Comparison of ENCODE assay signal across 8 cellular contexts in the genomic region with DNA sequence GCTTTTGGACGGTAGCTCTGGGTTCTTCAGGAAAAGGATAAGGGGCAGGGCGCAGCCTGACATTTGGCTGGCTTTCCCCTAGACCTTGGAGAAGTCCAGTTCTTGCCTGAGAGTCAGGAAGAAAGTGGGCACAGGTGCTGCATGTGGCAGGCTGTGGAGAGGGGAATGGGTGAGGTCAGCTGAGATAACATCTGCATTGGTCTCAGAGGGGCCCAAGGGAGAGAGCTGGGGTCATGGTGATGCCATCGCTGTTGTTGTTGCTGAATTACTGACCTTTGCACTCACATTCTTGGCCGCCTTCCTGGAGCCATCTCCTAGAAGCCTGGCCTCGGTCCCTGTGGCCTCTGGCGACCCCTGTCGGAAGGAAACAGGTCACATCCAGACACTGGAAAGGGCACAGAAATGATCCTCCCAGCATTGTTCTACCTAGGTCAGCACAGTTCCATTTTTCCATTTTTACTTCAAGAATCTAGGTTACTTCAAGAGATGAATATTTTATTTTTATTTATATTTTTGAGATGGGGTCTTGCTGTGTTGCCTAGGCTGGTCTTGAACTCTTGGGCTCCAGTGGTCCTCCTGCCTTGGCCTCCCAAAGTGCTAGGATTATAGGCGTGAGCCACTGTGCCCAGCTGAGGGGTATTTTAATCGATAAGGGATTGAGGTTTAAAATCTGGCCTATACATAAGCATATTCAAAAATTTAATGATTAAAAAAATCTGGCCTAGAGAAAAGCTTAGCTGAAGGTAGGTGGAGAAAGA. TPM values are rescaled to one million over a fixed set of nuclear protein-coding genes. Genes with fewer than 3 reads are reported as not detected.
DNase-seq lines count a peak whose midpoint lies in the region; ATAC-seq and TF ChIP-seq lines count a peak whose summit lies in the region.

No MANE protein-coding gene starts in this region.

- DNase-seq in GM12865 (ENCODE audit: low read depth), result peak; percentile 75
- peak; percentile 54 for DNase-seq in NB4 (ENCODE audit: low read depth)
- DNase-seq in activated CD4-positive, CD25-positive, alpha-beta regulatory T cell treated with anti-CD3 and anti-CD28 coated beads, Interleukin-2, amount 50 U/mL, for 16 hours (ENCODE audit: low read depth, low spot score), result peak; percentile 28
- DNase-seq in chondrocyte (ENCODE audit: low spot score), result no peak
- DNase-seq in right lobe of liver, result peak; percentile 91 to 96 (median 92)
- peak; percentile 19 to 62 (median 46) for DNase-seq in stimulated activated CD4-positive, alpha-beta T cell treated with anti-CD3 and anti-CD28 coated beads, TNF-alpha, amount 100 ng/mL, for 24 hours (ENCODE audit: low read depth in 3 of 3)
- no peak for DNase-seq in cortex of kidney (lab: John Stamatoyannopoulos, UW)

- no peaks in the 10 kb centered on the region for H3K27me3 ChIP-seq in right lobe of liver

- H3K36me3 ChIP-seq in right lobe of liver, result no peaks in the 10 kb centered on the region

- H3K27me3 Mint-ChIP-seq in chondrocyte (ENCODE audit: low read depth), result no peaks in the 10 kb centered on the region

- no peak for TF ChIP-seq POLR2A in NB4 (IDR thresholded peaks at IDR 0.05; ENCODE audit: extremely low read depth, insufficient read length)
- no peak for TF ChIP-seq POLR2A in right lobe of liver (IDR thresholded peaks at IDR 0.05)

- no peak overlapping the region for H3K4me3 Mint-ChIP-seq in chondrocyte (ENCODE audit: unreplicated experiment)

- H3K27ac ChIP-seq in right lobe of liver, result peak overlapping the region in 2 of 3 donors; percentile 37 to 39

- 29% methylated on average over 7 of the region's 9 CpGs for WGBS in right lobe of liver (ENCODE audit: insufficient coverage, low coverage, low lambda C conversion rate, missing lambda C conversion rate)

- H3K36me3 Mint-ChIP-seq in chondrocyte (ENCODE audit: low read depth), result no peaks in the 10 kb centered on the region

- intact Hi-C loops in right lobe of liver (cut with DNase I), result no loop called here

- H3K4me1 ChIP-seq in right lobe of liver, result peaks cover 0 to 9% (median 0%) of the 10 kb centered on the region in 4 donors

- TF ChIP-seq CTCF in GM12865 (IDR thresholded peaks at IDR 0.05; ENCODE audit: insufficient read depth, low read depth, low read length, missing control alignments), result peak; percentile 95
- TF ChIP-seq CTCF in NB4 (IDR thresholded peaks at IDR 0.05; ENCODE audit: low read depth, low read length), result peak; percentile 51
- peak; percentile 74 for TF ChIP-seq CTCF in chondrocyte (IDR thresholded peaks at IDR 0.05)
- peak; percentile 65 to 88 (median 81) for TF ChIP-seq CTCF in right lobe of liver (IDR thresholded peaks at IDR 0.05)

- H3K27ac Mint-ChIP-seq in chondrocyte (ENCODE audit: unreplicated experiment), result no peak overlapping the region

- no peaks in the 10 kb centered on the region for H3K9me3 Mint-ChIP-seq in chondrocyte (ENCODE audit: low read depth)

- ATAC-seq in right lobe of liver, result peak; percentile 94 to 97 (median 96)
- no peak for ATAC-seq in HG02798 (IDR thresholded peaks at IDR 0.05; ENCODE audit: poor library complexity, unreplicated experiment)

- no peaks in the 10 kb centered on the region for H3K9me3 ChIP-seq in right lobe of liver

- H3K4me1 Mint-ChIP-seq in chondrocyte (ENCODE audit: low read depth), result peaks cover 8% of the 10 kb centered on the region

- H3K4me3 ChIP-seq in GM12865 (ENCODE audit: low read depth, low read length), result no peak overlapping the region
- H3K4me3 ChIP-seq in NB4 (ENCODE audit: low read depth, low read length), result no peak overlapping the region
- no peak overlapping the region for H3K4me3 ChIP-seq in right lobe of liver

RNA-seq across cellular contexts. Expression of a gene that starts 6.5 kb away (rescaled TPM):
- total RNA-seq in chondrocyte (3.6 to 3.9 TPM (median 3.8 TPM) in 3 replicates), right lobe of liver (1 to 10 TPM in 5 of 6 experiments, under 1 TPM in 1; 0.87 to 2.5 (median 1.8) TPM)

RNA-seq across cellular contexts. Expression of a gene that starts 9.1 kb away (rescaled TPM):
- total RNA-seq in chondrocyte (not detected in 3 replicates), right lobe of liver (under 1 TPM in 1 of 6 experiments, not detected in 5; 0.29 TPM)

RNA-seq across cellular contexts. Expression of a gene that starts 43.6 kb away (rescaled TPM):
- total RNA-seq in chondrocyte (0.89 TPM in 1 of 3 replicates, not detected in the others), right lobe of liver (not detected)

Comparison
In these comparisons a context has a peak if more than half of its experiments do, and no peak if none do; other contexts are left out.
1. DNase-seq: peak in GM12865 (single experiment), NB4 (single experiment), activated CD4-positive, CD25-positive, alpha-beta regulatory T cell treated with anti-CD3 and anti-CD28 coated beads, Interleukin-2, amount 50 U/mL, for 16 hours (single experiment), right lobe of liver (3 of 3) and stimulated activated CD4-positive, alpha-beta T cell treated with anti-CD3 and anti-CD28 coated beads, TNF-alpha, amount 100 ng/mL, for 24 hours (3 of 3); none in chondrocyte (single experiment) and cortex of kidney (single experiment).
2. Peak in every context shown above with its lines, with median percentiles within 50 percentile points of each other: CTCF ChIP-seq.